ENCODE assay signal across 1 cellular context in the genomic region with DNA sequence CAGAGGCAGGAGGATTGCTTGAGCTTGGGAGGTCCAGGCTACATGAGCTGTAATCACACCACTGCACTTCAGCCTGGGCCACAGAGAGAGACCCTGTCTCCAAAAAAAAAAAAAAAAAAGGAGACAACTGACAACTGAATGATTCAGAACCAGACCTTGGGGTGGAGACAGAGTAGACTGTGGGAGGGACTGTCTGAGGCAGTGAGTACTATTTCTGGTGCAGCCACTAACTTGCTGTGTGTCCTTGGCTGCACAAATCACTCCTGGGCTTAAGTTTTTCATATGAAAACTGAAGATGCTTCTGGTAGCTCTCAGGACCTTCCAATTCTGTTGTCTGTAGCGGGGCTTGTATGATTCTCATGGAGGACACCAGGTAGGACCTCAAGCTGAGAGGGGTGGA.
TF ChIP-seq lines count a peak whose summit lies in the region.

No MANE protein-coding gene starts in this region.

TF ChIP-seq in K562, 482 proteins besides CTCF, POLR2A, EP300 and RAD21:
- TF ChIP-seq CREB3L1 (IDR thresholded peaks at IDR 0.05; ENCODE audit: borderline replicate concordance, low read depth): no peak
- no peak for TF ChIP-seq EWSR1 (IDR thresholded peaks at IDR 0.05; ENCODE audit: borderline replicate concordance, low read depth, partially characterized antibody)
- TF ChIP-seq TOE1 (IDR thresholded peaks at IDR 0.05; ENCODE audit: borderline replicate concordance): no peak
- TF ChIP-seq TOE1 (CRISPR knock-in tag; IDR thresholded peaks at IDR 0.05; ENCODE audit: borderline replicate concordance, low read depth): no peak
- no peak for TF ChIP-seq E2F3 (CRISPR knock-in tag; IDR thresholded peaks at IDR 0.05)
- no peak for TF ChIP-seq MCM5 (IDR thresholded peaks at IDR 0.05; ENCODE audit: low read depth)
- TF ChIP-seq TAF15 (IDR thresholded peaks at IDR 0.05; ENCODE audit: low read depth, low read length): no peak
- no peak for TF ChIP-seq ZNF766 (CRISPR knock-in tag; conservative IDR thresholded peaks at IDR 0.05)
- TF ChIP-seq TCF7L2 (IDR thresholded peaks at IDR 0.05; ENCODE audit: low read depth, low read length): no peak
- TF ChIP-seq IRF2 (CRISPR knock-in tag; IDR thresholded peaks at IDR 0.05): no peak
